ENCODE assay signal across 15 cellular contexts in genomic region chr5:168085321-168086040, GRCh38.
DNase-seq lines count a peak whose midpoint lies in the region; ATAC-seq and TF ChIP-seq lines count a peak whose summit lies in the region.
"Had no signal": no experiment of that assay in that cellular context is flagged by ENCODE, and none has a peak within 500 bp of the region (broad histone marks: within the 10 kb centered on the region; RNA-seq: fewer than 3 reads in every experiment).

No MANE protein-coding gene starts in this region.

- ATAC-seq in left colon, result peak; percentile 28
- ATAC-seq in upper lobe of right lung, result peak; percentile 42
- ATAC-seq in GM21723 (IDR thresholded peaks at IDR 0.05; ENCODE audit: unreplicated experiment), result no peak
- ATAC-seq in GM21515 (IDR thresholded peaks at IDR 0.05; ENCODE audit: unreplicated experiment), result no peak
- ATAC-seq: stimulated activated naive CD8-positive, alpha-beta T cell treated with anti-CD3 and anti-CD28 coated beads, Interleukin-15, amount 100 ng/mL, for 72 hours had no signal

- intact Hi-C loops in left colon (cut with DNase I, micrococcal nuclease) (no loop called here), upper lobe of right lung (cut with DNase I) (no loop called here)

- H3K9me3 ChIP-seq in SK-N-SH (no peaks in the 10 kb centered on the region), upper lobe of right lung (no peaks in the 10 kb centered on the region)
- H3K9me3 ChIP-seq: ascending aorta had no signal

- H3K9ac ChIP-seq in SK-N-SH, result no peak overlapping the region

- no peaks in the 10 kb centered on the region for H3K9me2 ChIP-seq in SK-N-SH

- DNase-seq in DMS 273 (lab: John Stamatoyannopoulos, UW; ENCODE audit: unreplicated experiment) (peak; percentile 42), DMS 273 treated with DMSO at 0.1 percent for 48 hours (lab: John Stamatoyannopoulos, UW) (no peak), SK-N-SH (peak; percentile 39), left colon (no peak), upper lobe of right lung (no peak)
- no peak for DNase-seq in activated T-cell treated with anti-CD3 and anti-CD28 coated beads, Interleukin-2, amount 50 U/mL, for 48 hours
- DNase-seq: effector CD4-positive, alpha-beta T cell; IMR-90; NCI-H1436 treated with DMSO at 0.1 percent for 48 hours; stimulated activated naive CD8-positive, alpha-beta T cell treated with anti-CD3 and anti-CD28 coated beads, Interleukin-15, amount 100 ng/mL, for 72 hours had no signal

- H3K4me1 ChIP-seq in SK-N-SH (ENCODE audit: control insufficient read depth in 1 of 2, insufficient read depth in 2 of 2, low read depth in 1 of 2, low read length in 1 of 2) (peaks cover 0 to 13% of the 10 kb centered on the region in 2 experiments; a peak in 2 of 4 replicates), upper lobe of right lung (peaks cover 4% of the 10 kb centered on the region)
- H3K4me1 ChIP-seq: ascending aorta had no signal

- no peak overlapping the region for H3K4me2 ChIP-seq in SK-N-SH

- no peak overlapping the region for H2AFZ ChIP-seq in SK-N-SH (ENCODE audit: low read depth)

- no peaks in the 10 kb centered on the region for H4K20me1 ChIP-seq in SK-N-SH (ENCODE audit: insufficient read depth)

- H3K27ac ChIP-seq in SK-N-SH (ENCODE audit: low read depth in 2 of 2, low read length in 1 of 2) (peak overlapping the region in 1 of 2 experiments; percentile 32; a peak in 2 of 4 replicates), upper lobe of right lung (no peak overlapping the region)
- H3K27ac ChIP-seq: 22Rv1, ascending aorta, skin epidermis had no signal

- POLR2A ChIA-PET in SK-N-SH (lab: Yijun Ruan, JAX), result interaction anchor here (0.6 kb wide), 1 partner anchor 626 kb away, joined by 5 read pairs; no protein-coding TSS in a partner anchor

- H3F3A ChIP-seq in SK-N-SH (replicated peaks; ENCODE audit: insufficient read depth), result no peaks in the 10 kb centered on the region

- 50% methylated on average over 4 of the region's 9 CpGs for WGBS in SK-N-SH (ENCODE audit: low lambda C conversion rate)

- H3K4me3 ChIP-seq in SK-N-SH (ENCODE audit: low read depth in 2 of 2, low read length in 1 of 2) (no peak overlapping the region), upper lobe of right lung (no peak overlapping the region)
- H3K4me3 ChIP-seq: skin epidermis had no signal

- no peaks in the 10 kb centered on the region for H3K79me2 ChIP-seq in SK-N-SH (ENCODE audit: insufficient read depth)

- TF ChIP-seq CTCF in SK-N-SH (IDR thresholded peaks at IDR 0.05), result no peak
- TF ChIP-seq CTCF in upper lobe of right lung (IDR thresholded peaks at IDR 0.05), result no peak

- H3K27me3 ChIP-seq in SK-N-SH (ENCODE audit: insufficient read depth) (no peaks in the 10 kb centered on the region), upper lobe of right lung (no peaks in the 10 kb centered on the region)
- H3K27me3 ChIP-seq: ascending aorta had no signal

- no peak for TF ChIP-seq EP300 in SK-N-SH (IDR thresholded peaks at IDR 0.05; ENCODE audit: borderline replicate concordance in 1 of 2, low read depth in 1 of 2, low read length in 1 of 2)

- H3K36me3 ChIP-seq in SK-N-SH (replicated peaks in 1 of 2; ENCODE audit: control insufficient read depth in 1 of 2, insufficient read depth in 2 of 2, low read length in 1 of 2) (no peaks in the 10 kb centered on the region), upper lobe of right lung (no peaks in the 10 kb centered on the region)
- H3K36me3 ChIP-seq: ascending aorta had no signal

- CTCF ChIA-PET in SK-N-SH (lab: Yijun Ruan, JAX), result interaction anchor here (1.0 to 3.2 kb wide), 5 partner anchors 9 to 157 kb away, joined by 3 to 17 read pairs (median 5); no protein-coding TSS in a partner anchor

- no peak for TF ChIP-seq RAD21 in SK-N-SH (IDR thresholded peaks at IDR 0.05; ENCODE audit: low read length)

TF ChIP-seq in SK-N-SH, 30 proteins besides CTCF, POLR2A, EP300 and RAD21:
- TF ChIP-seq FOXJ3 (CRISPR knock-in tag; IDR thresholded peaks at IDR 0.05), result no peak
- TF ChIP-seq NFIC (IDR thresholded peaks at IDR 0.05; ENCODE audit: borderline replicate concordance), result no peak
- TF ChIP-seq MXI1 (IDR thresholded peaks at IDR 0.05; ENCODE audit: low read depth, low read length), result no peak
- TF ChIP-seq IRF3 (IDR thresholded peaks at IDR 0.05; ENCODE audit: low read depth, low read length), result no peak
- TF ChIP-seq TAF1 (IDR thresholded peaks at IDR 0.05; ENCODE audit: borderline replicate concordance, low read depth, low read length), result no peak
- TF ChIP-seq TCF12 (IDR thresholded peaks at IDR 0.05), result no peak
- TF ChIP-seq EZH2phosphoT487 (IDR thresholded peaks at IDR 0.05; ENCODE audit: borderline replicate concordance, low read depth), result no peak
- TF ChIP-seq PBX3 (IDR thresholded peaks at IDR 0.05), result no peak
- no peak for TF ChIP-seq USF1 (IDR thresholded peaks at IDR 0.05; ENCODE audit: borderline replicate concordance, low read depth)
- TF ChIP-seq NRF1 (IDR thresholded peaks at IDR 0.05; ENCODE audit: low read depth, low read length), result no peak
- no peak for TF ChIP-seq YY1 (IDR thresholded peaks at IDR 0.05; ENCODE audit: low read depth)
- no peak for TF ChIP-seq FOXM1 (IDR thresholded peaks at IDR 0.05; ENCODE audit: low read depth)
- TF ChIP-seq GABPA (IDR thresholded peaks at IDR 0.05; ENCODE audit: low read depth), result no peak
- no peak for TF ChIP-seq POLR2AphosphoS5 (IDR thresholded peaks at IDR 0.05; ENCODE audit: low read depth, low read length)
- no peak for TF ChIP-seq USF2 (IDR thresholded peaks at IDR 0.05; ENCODE audit: borderline replicate concordance, low read depth, low read length)
- no peak for TF ChIP-seq JUND (IDR thresholded peaks at IDR 0.05)
- no peak for TF ChIP-seq GATA2 (CRISPR knock-in tag; IDR thresholded peaks at IDR 0.05)
- TF ChIP-seq TEAD4 (IDR thresholded peaks at IDR 0.05; ENCODE audit: borderline replicate concordance, insufficient read depth), result no peak
- no peak for TF ChIP-seq FOSL2 (IDR thresholded peaks at IDR 0.05; ENCODE audit: borderline replicate concordance, low read depth)

Comparison
In these comparisons a context has a peak if more than half of its experiments do, and no peak if none do; other contexts are left out.
1. DNase-seq: peak in DMS 273 (single experiment) and SK-N-SH (single experiment); none in DMS 273 treated with DMSO at 0.1 percent for 48 hours (single experiment), left colon (0 of 2), upper lobe of right lung (single experiment) and activated T-cell treated with anti-CD3 and anti-CD28 coated beads, Interleukin-2, amount 50 U/mL, for 48 hours (0 of 2).
2. ATAC-seq: peak in left colon (single experiment) and upper lobe of right lung (single experiment); none in GM21723 (single experiment) and GM21515 (single experiment).